In the genomic region with DNA sequence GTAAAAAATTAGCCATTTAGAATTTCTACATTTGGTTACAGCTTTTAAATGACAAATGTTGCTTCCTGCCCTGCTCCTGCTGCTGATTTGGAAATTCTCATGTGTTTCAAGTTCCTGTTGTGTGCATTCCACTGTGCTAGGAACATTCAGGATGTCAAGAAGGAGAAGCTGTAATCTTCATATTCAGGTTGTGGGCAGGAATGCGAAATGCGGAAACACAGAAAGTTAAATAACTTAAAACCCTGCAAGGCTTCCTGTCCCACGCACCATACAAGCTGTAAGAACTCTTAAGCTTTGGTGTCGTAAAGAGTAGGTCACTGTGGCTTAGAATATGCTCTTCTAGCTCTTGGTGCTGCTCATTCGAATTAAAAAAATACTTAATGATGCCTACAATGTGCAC, we compare ENCODE assay signal across 12 cellular contexts. TPM values are rescaled to one million over a fixed set of nuclear protein-coding genes. Genes with fewer than 3 reads are reported as not detected.
A peak's percentile ranks its signal among the peaks of the same experiment; 100 is the strongest.
DNase-seq lines count a peak whose midpoint lies in the region; ATAC-seq and TF ChIP-seq lines count a peak whose summit lies in the region.
"Had no signal": no experiment of that assay in that cellular context is flagged by ENCODE, and none has a peak within 500 bp of the region (broad histone marks: within the 10 kb centered on the region; RNA-seq: fewer than 3 reads in every experiment).

No MANE protein-coding gene starts in this region.

- TF ChIP-seq POLR2A in stomach (IDR thresholded peaks at IDR 0.05): no peak

- TF ChIP-seq CTCF in left lung (IDR thresholded peaks at IDR 0.05) (no peak), stomach (IDR thresholded peaks at IDR 0.05) (no peak)

- ATAC-seq in T-helper 17 cell (peak; percentile 61), left lung (peak; percentile 57), HG02678 (IDR thresholded peaks at IDR 0.05; ENCODE audit: unreplicated experiment) (no peak)
- ATAC-seq: body of pancreas had no signal

- peak overlapping the region; percentile 79 for H3K4me3 Mint-ChIP-seq in T-helper 17 cell

- WGBS in stomach, 5 donors: 60 to 88% (median 80%) methylated on average over 5 of the region's 5 CpGs

- peak overlapping the region in 1 of 2 donors; percentile 26 for H3K4me3 ChIP-seq in left lung
- H3K4me3 ChIP-seq in stomach: no peak overlapping the region
- H3K4me3 ChIP-seq: body of pancreas had no signal

- H3K27me3 ChIP-seq in left lung: no peaks in the 10 kb centered on the region
- no peaks in the 10 kb centered on the region for H3K27me3 ChIP-seq in stomach
- H3K27me3 ChIP-seq: body of pancreas had no signal

- H3K27ac Mint-ChIP-seq in T-helper 17 cell: peak overlapping the region; percentile 99

- peaks cover 6% of the 10 kb centered on the region for H3K36me3 Mint-ChIP-seq in T-helper 17 cell (ENCODE audit: low read depth)

- H3K27me3 Mint-ChIP-seq in T-helper 17 cell: no peaks in the 10 kb centered on the region

- no peak for TF ChIP-seq EP300 in stomach (IDR thresholded peaks at IDR 0.05)

- H3K27ac ChIP-seq in left lung: peak overlapping the region; percentile 39 to 91
- H3K27ac ChIP-seq in stomach: peak overlapping the region in 4 of 5 donors; percentile 38 to 69 (median 58)

- H3K4me1 Mint-ChIP-seq in T-helper 17 cell: peaks cover 38% of the 10 kb centered on the region

- H3K4me1 ChIP-seq in left lung (peaks cover 0 to 7% of the 10 kb centered on the region in 2 donors), stomach (peaks cover 0 to 9% (median 0%) of the 10 kb centered on the region in 4 donors)
- H3K4me1 ChIP-seq: body of pancreas had no signal

- peaks cover 0 to 66% of the 10 kb centered on the region in 2 donors for H3K36me3 ChIP-seq in left lung
- peaks cover 44 to 99% (median 95%) of the 10 kb centered on the region in 4 donors for H3K36me3 ChIP-seq in stomach

- peak; percentile 46 for DNase-seq in activated effector memory CD4-positive, alpha-beta T cell treated with anti-CD3 and anti-CD28 coated beads, Interleukin-2, amount 50 U/mL, for 16 hours
- no peak for DNase-seq in activated effector memory CD4-positive, alpha-beta T cell treated with Interleukin-2 at 50 U/mL for 16 hours
- DNase-seq in T-helper 17 cell (no peak), left lung (no peak), stomach (no peak), DMS79 treated with DMSO at 0.1 percent for 48 hours (lab: John Stamatoyannopoulos, UW) (no peak), NCI-H1694 treated with DMSO at 0.1 percent for 48 hours (lab: John Stamatoyannopoulos, UW) (no peak)
- DNase-seq: ACHN, GOT3, NCI-H510A treated with DMSO at 0.1 percent for 48 hours had no signal

- intact Hi-C loops in left lung (cut with DNase I): no loop called here
- intact Hi-C loops in stomach (cut with DNase I; ENCODE audit: low total_unique reads): no loop called here

- H3K9me3 ChIP-seq in T-helper 17 cell (ENCODE audit: control insufficient read depth, low read length, poor library complexity, severe bottlenecking): no peaks in the 10 kb centered on the region
- H3K9me3 ChIP-seq in left lung: no peaks in the 10 kb centered on the region
- H3K9me3 ChIP-seq in stomach: no peaks in the 10 kb centered on the region
- H3K9me3 ChIP-seq: body of pancreas had no signal

RNA-seq across cellular contexts. Expression of a gene that starts 52.6 kb away (rescaled TPM):
- total RNA-seq in T-helper 17 cell: not detected
- 1 to 10 TPM; 2.0 to 2.3 TPM for total RNA-seq in left lung
- 10 to 100 TPM in 1 of 5 donors, 1 to 10 TPM in 3, not detected in 1; 1.8 to 18.4 (median 6.2) TPM for total RNA-seq in stomach
- polyA plus RNA-seq in stomach: 10 to 100 TPM in 1 of 3 donors, 1 to 10 TPM in 2; 7.0 to 13.7 (median 9.1) TPM
